In the genomic region with DNA sequence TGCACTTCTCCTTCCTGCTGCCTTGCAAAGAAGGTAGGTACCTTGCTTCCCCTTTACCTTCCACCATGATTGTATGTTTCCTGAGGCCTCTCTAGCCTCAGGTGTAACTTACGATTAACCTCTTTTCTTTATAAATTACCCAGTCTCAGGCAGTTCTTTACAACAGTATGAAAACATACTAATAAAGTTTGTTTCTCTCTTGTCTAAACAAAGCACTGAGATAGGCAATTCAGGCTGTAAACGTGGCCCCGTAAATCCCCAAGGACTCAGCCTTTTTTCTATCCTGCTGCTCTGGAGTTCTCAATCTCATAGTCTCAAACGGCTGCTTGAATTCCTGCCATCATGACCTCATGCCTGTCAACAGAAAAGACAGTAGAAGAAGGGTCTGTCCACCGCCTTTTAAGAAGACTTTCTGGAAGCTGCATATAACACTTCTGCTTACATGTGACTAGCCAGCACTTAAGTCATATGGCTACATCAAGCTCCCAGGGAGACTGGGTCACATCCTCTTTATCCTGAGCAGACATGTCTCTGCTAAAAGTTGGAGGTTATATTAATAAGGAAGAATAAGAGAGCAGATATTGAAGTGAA, we compare ENCODE assay signal across 26 cellular contexts.
"Had no signal": no experiment of that assay in that cellular context is flagged by ENCODE, and none has a peak within 500 bp of the region (broad histone marks: within the 10 kb centered on the region; RNA-seq: fewer than 3 reads in every experiment).

No MANE protein-coding gene starts in this region.

- ATAC-seq: body of pancreas, gastrocnemius medialis, lower lobe of right lung, upper lobe of right lung had no signal

- H3K4me1 Mint-ChIP-seq: activated naive CD8-positive, alpha-beta T cell treated with anti-CD3 and anti-CD28 coated beads for 36 hours had no signal

- H3K27ac Mint-ChIP-seq: activated naive CD4-positive, alpha-beta T cell treated with anti-CD3 and anti-CD28 coated beads for 36 hours; activated naive CD8-positive, alpha-beta T cell treated with anti-CD3 and anti-CD28 coated beads for 36 hours; activated T-helper 1 cell treated with anti-CD3 and anti-CD28 coated beads, Interleukin-12 subunit alpha, Interleukin-12 subunit beta, Interleukin-2, Interleukin-4 antibody, amounts not matched to agents 30 ng/mL and 10 ng/mL and 1 ng/mL, durations not matched to agents 14 hours and 24 hours and 36 hours had no signal

- DNase-seq: activated CD4-positive, alpha-beta T cell treated with anti-CD3 and anti-CD28 coated beads for 4 hours; activated CD4-positive, alpha-beta T cell treated with anti-CD3 and anti-CD28 coated beads, Interleukin-2, amount 50 U/mL, for 4 hours; activated CD8-positive, alpha-beta memory T cell treated with anti-CD3 and anti-CD28 coated beads for 24 hours; activated effector memory CD4-positive, alpha-beta T cell treated with anti-CD3 and anti-CD28 coated beads, Interleukin-2, amount 50 U/mL, for 16 hours; activated naive CD4-positive, alpha-beta T cell treated with anti-CD3 and anti-CD28 coated beads for 36 hours; activated naive CD8-positive, alpha-beta T cell treated with anti-CD3 and anti-CD28 coated beads for 36 hours; activated T-cell treated with anti-CD3 and anti-CD28 coated beads, Interleukin-2, amount 50 U/mL, for 1 hour; adrenal gland; aorta; body of pancreas; cerebellar nuclear complex; dorsolateral prefrontal cortex; effector memory CD4-positive, alpha-beta T cell; gastrocnemius medialis; glutamatergic neuron; kidney; lower lobe of right lung; ovary; spleen; stimulated activated naive CD4-positive, alpha-beta T cell; tibial artery; upper lobe of right lung had no signal

- H3K36me3 Mint-ChIP-seq: activated naive CD8-positive, alpha-beta T cell treated with anti-CD3 and anti-CD28 coated beads for 36 hours had no signal

- H3K27ac ChIP-seq: adrenal gland, body of pancreas, coronary artery, dorsolateral prefrontal cortex, gastrocnemius medialis, lower lobe of right lung, ovary, prostate gland, spleen, suprapubic skin, tibial artery, upper lobe of right lung had no signal

- H3K4me3 Mint-ChIP-seq: activated naive CD4-positive, alpha-beta T cell treated with anti-CD3 and anti-CD28 coated beads for 36 hours; activated naive CD8-positive, alpha-beta T cell treated with anti-CD3 and anti-CD28 coated beads for 36 hours; activated T-helper 1 cell treated with anti-CD3 and anti-CD28 coated beads, Interleukin-12 subunit alpha, Interleukin-12 subunit beta, Interleukin-2, Interleukin-4 antibody, amounts not matched to agents 30 ng/mL and 10 ng/mL and 1 ng/mL, durations not matched to agents 14 hours and 24 hours and 36 hours had no signal

- H3K9me3 Mint-ChIP-seq: activated T-helper 1 cell treated with anti-CD3 and anti-CD28 coated beads, Interleukin-12 subunit alpha, Interleukin-12 subunit beta, Interleukin-2, Interleukin-4 antibody, amounts not matched to agents 30 ng/mL and 10 ng/mL and 1 ng/mL, durations not matched to agents 14 hours and 24 hours and 36 hours had no signal
